In genomic region chr2:230920167-230920566, GRCh38 we compare ENCODE assay signal across 1 cellular context.
TF ChIP-seq lines count a peak whose summit lies in the region.

No MANE protein-coding gene starts in this region.

TF ChIP-seq in GM23338, 12 proteins besides CTCF, POLR2A, EP300 and RAD21 (continued from another document):
- TF ChIP-seq REST (IDR thresholded peaks at IDR 0.05; ENCODE audit: unreplicated experiment) = no peak
- TF ChIP-seq JUNB (IDR thresholded peaks at IDR 0.05; ENCODE audit: unreplicated experiment) = no peak
- no peak for TF ChIP-seq STAT1 (IDR thresholded peaks at IDR 0.05; ENCODE audit: unreplicated experiment)
- no peak for TF ChIP-seq ZNF331 (CRISPR knock-in tag; IDR thresholded peaks at IDR 0.05; ENCODE audit: low read depth)
- TF ChIP-seq ZNF114 (CRISPR knock-in tag; IDR thresholded peaks at IDR 0.05) = no peak
- no peak for TF ChIP-seq CREB1 (CRISPR knock-in tag; IDR thresholded peaks at IDR 0.05; ENCODE audit: low read depth)
